In genomic region chr18:74266161-74266560, GRCh38 we compare ENCODE assay signal across 22 cellular contexts. TPM values are rescaled to one million over a fixed set of nuclear protein-coding genes. Genes with fewer than 3 reads are reported as not detected.
DNase-seq lines count a peak whose midpoint lies in the region; ATAC-seq, FAIRE-seq and TF ChIP-seq lines count a peak whose summit lies in the region.
"Had no signal": no experiment of that assay in that cellular context is flagged by ENCODE, and none has a peak within 500 bp of the region (broad histone marks: within the 10 kb centered on the region; RNA-seq: fewer than 3 reads in every experiment).

No MANE protein-coding gene starts in this region.

- H3K4me3 ChIP-seq in right lobe of liver = peak overlapping the region in 1 of 3 donors; percentile 12
- H3K4me3 ChIP-seq in adrenal gland = no peak overlapping the region
- H3K4me3 ChIP-seq: heart right ventricle had no signal

- H3K27me3 ChIP-seq in right lobe of liver (no peaks in the 10 kb centered on the region), adrenal gland (no peaks in the 10 kb centered on the region)
- H3K27me3 ChIP-seq: heart right ventricle had no signal

- peak overlapping the region; percentile 17 to 80 (median 61) for H3K27ac ChIP-seq in right lobe of liver
- H3K27ac ChIP-seq in adrenal gland = no peak overlapping the region
- H3K27ac ChIP-seq: C4-2B, heart right ventricle, parathyroid adenoma had no signal

- CTCF ChIA-PET in Calu3 (lab: Charles Lee) = no interaction called here

- H3K4me1 ChIP-seq in right lobe of liver = peaks cover 0 to 92% (median 36%) of the 10 kb centered on the region in 4 donors
- H3K4me1 ChIP-seq in adrenal gland (replicated peaks in 1 of 2) = no peaks in the 10 kb centered on the region

- intact Hi-C loops in right lobe of liver (cut with DNase I) = no loop called here
- intact Hi-C loops in Calu3 (cut with micrococcal nuclease; ENCODE audit: unreplicated experiment) = no loop called here
- intact Hi-C loops in adrenal gland (cut with DNase I) = no loop called here

- H3K27ac Mint-ChIP-seq in endothelial cell (ENCODE audit: unreplicated experiment) (peak overlapping the region; percentile 40), Calu3 (ENCODE audit: unreplicated experiment) (no peak overlapping the region)

- WGBS in right lobe of liver (ENCODE audit: insufficient coverage, low coverage, low lambda C conversion rate, missing lambda C conversion rate) = 34% methylated on average over 9 of the region's 9 CpGs
- 73 to 76% (median 75%) methylated on average over 9 of the region's 9 CpGs for whole genome bisulfite sequencing in adrenal gland, 4 donors

- TF ChIP-seq POLR2A in right lobe of liver (IDR thresholded peaks at IDR 0.05) = peak; percentile 16
- no peak for TF ChIP-seq POLR2A in adrenal gland (IDR thresholded peaks at IDR 0.05)

- H3K4me1 Mint-ChIP-seq in endothelial cell (ENCODE audit: unreplicated experiment) (peaks cover 25% of the 10 kb centered on the region), Calu3 (ENCODE audit: low read depth, unreplicated experiment) (peaks cover 19% of the 10 kb centered on the region)

- no peaks in the 10 kb centered on the region for H3K9me3 ChIP-seq in right lobe of liver
- no peaks in the 10 kb centered on the region for H3K9me3 ChIP-seq in adrenal gland (replicated peaks in 1 of 3)
- H3K9me3 ChIP-seq: heart right ventricle had no signal

- ATAC-seq in right lobe of liver = peak; percentile 41 to 77 (median 56)
- ATAC-seq in GM19467 (IDR thresholded peaks at IDR 0.05; ENCODE audit: unreplicated experiment) = no peak
- ATAC-seq: effector memory CD8-positive, alpha-beta T cell; heart right ventricle; naive thymus-derived CD8-positive, alpha-beta T cell had no signal

- H3K36me3 ChIP-seq in right lobe of liver (peaks cover 0 to 44% (median 18%) of the 10 kb centered on the region in 4 donors), adrenal gland (replicated peaks in 1 of 2) (peaks cover 0 to 7% of the 10 kb centered on the region in 2 donors)

- peaks cover 18% of the 10 kb centered on the region for H3K36me3 Mint-ChIP-seq in endothelial cell (ENCODE audit: low read depth, unreplicated experiment)
- H3K36me3 Mint-ChIP-seq in Calu3 (ENCODE audit: insufficient read depth, unreplicated experiment) = peaks cover 13% of the 10 kb centered on the region

- H3K9me3 Mint-ChIP-seq in endothelial cell (ENCODE audit: unreplicated experiment) (no peaks in the 10 kb centered on the region), Calu3 (ENCODE audit: low read depth, unreplicated experiment) (no peaks in the 10 kb centered on the region)
- H3K9me3 Mint-ChIP-seq: effector memory CD8-positive, alpha-beta T cell; naive thymus-derived CD8-positive, alpha-beta T cell had no signal

- FAIRE-seq in RCC 7860 (lab: Jason Lieb, UNC) = peak; percentile 94
- FAIRE-seq: islet of Langerhans had no signal

- no peak for TF ChIP-seq CTCF in endothelial cell (IDR thresholded peaks at IDR 0.05; ENCODE audit: unreplicated experiment)
- TF ChIP-seq CTCF in right lobe of liver (IDR thresholded peaks at IDR 0.05) = no peak
- TF ChIP-seq CTCF in Calu3 (IDR thresholded peaks at IDR 0.05; ENCODE audit: unreplicated experiment) = no peak
- no peak for TF ChIP-seq CTCF in adrenal gland (IDR thresholded peaks at IDR 0.05)

- H3K27me3 Mint-ChIP-seq in endothelial cell (ENCODE audit: unreplicated experiment) (no peaks in the 10 kb centered on the region), Calu3 (ENCODE audit: unreplicated experiment) (no peaks in the 10 kb centered on the region)
- H3K27me3 Mint-ChIP-seq: effector memory CD8-positive, alpha-beta T cell; naive thymus-derived CD8-positive, alpha-beta T cell had no signal

- no peak overlapping the region for H3K4me3 Mint-ChIP-seq in endothelial cell (ENCODE audit: unreplicated experiment)
- no peak overlapping the region for H3K4me3 Mint-ChIP-seq in Calu3 (ENCODE audit: low read depth, unreplicated experiment)
- H3K4me3 Mint-ChIP-seq: effector memory CD8-positive, alpha-beta T cell; naive thymus-derived CD8-positive, alpha-beta T cell had no signal

- no TSS peak for BruUV-seq in Calu3 (replicated peaks; lab: Mats Ljungman, UMichigan)

- DNase-seq in Daoy (ENCODE audit: low read depth) (peak; percentile 58), RCC 7860 (ENCODE audit: low spot score) (peak; percentile 84), endothelial cell (ENCODE audit: low spot score) (no peak), right lobe of liver (no peak), ureter (ENCODE audit: low spot score) (no peak), Calu3 (no peak), adrenal gland (no peak)
- DNase-seq: activated gamma-delta T cell treated with Interleukin-2 at 50 U/mL for 16 hours; amniotic stem cell; effector memory CD8-positive, alpha-beta T cell; heart right ventricle; naive thymus-derived CD8-positive, alpha-beta T cell; NCI-H1105 treated with DMSO at 0.1 percent for 48 hours; NCI-H510A treated with DMSO at 0.1 percent for 48 hours; T-helper 1 cell had no signal

RNA-seq across cellular contexts. Expression of gene CYB5A, which starts 25.6 kb away (rescaled TPM):
- total RNA-seq in Daoy (2014; rRNA removed; shearing (Covaris generic)) = 45.9 and 47.7 TPM in 2 replicates
- total RNA-seq in endothelial cell (ENCODE audit: unreplicated experiment) = 119 TPM
- 1,000 to 10,000 TPM in 2 of 6 experiments, 100 to 1,000 TPM in 4; 817 to 1,434 (median 907) TPM for total RNA-seq in right lobe of liver
- total RNA-seq in ureter = 397 TPM
- total RNA-seq in Calu3 (2022) = 143 and 169 TPM in 2 replicates
- 100 to 1,000 TPM in 5 of 8 donors, 10 to 100 TPM in 3; 70.8 to 193 (median 130) TPM for total RNA-seq in adrenal gland
- 100 to 1,000 TPM in 1 of 3 donors, 10 to 100 TPM in 2; 62.0 to 207 (median 84.4) TPM for polyA plus RNA-seq in adrenal gland

RNA-seq across cellular contexts. Expression of gene C18orf63, which starts 49.5 kb away (rescaled TPM):
- total RNA-seq in Daoy (2014; rRNA removed; shearing (Covaris generic)) = not detected in 2 replicates
- total RNA-seq in endothelial cell (ENCODE audit: unreplicated experiment) (not detected), right lobe of liver (not detected), ureter (not detected), Calu3 (2022) (not detected in 2 replicates), adrenal gland (not detected)
- not detected for polyA plus RNA-seq in adrenal gland
- total RNA-seq: cerebellum; heart right ventricle; mesenteric fat pad; naive thymus-derived CD8-positive, alpha-beta T cell; urinary bladder had no signal
- polyA plus RNA-seq: heart right ventricle; naive thymus-derived CD8-positive, alpha-beta T cell; urinary bladder had no signal

Comparison
In these comparisons a context has a peak if more than half of its experiments do, and no peak if none do; other contexts are left out.
1. DNase-seq: peak in Daoy (single experiment) and RCC 7860 (single experiment); none in endothelial cell (single experiment), right lobe of liver (0 of 3), ureter (single experiment), Calu3 (single experiment) and adrenal gland (0 of 7).
2. H3K27ac ChIP-seq: peak in right lobe of liver (3 of 3); none in adrenal gland (0 of 5).